In the genomic region with DNA sequence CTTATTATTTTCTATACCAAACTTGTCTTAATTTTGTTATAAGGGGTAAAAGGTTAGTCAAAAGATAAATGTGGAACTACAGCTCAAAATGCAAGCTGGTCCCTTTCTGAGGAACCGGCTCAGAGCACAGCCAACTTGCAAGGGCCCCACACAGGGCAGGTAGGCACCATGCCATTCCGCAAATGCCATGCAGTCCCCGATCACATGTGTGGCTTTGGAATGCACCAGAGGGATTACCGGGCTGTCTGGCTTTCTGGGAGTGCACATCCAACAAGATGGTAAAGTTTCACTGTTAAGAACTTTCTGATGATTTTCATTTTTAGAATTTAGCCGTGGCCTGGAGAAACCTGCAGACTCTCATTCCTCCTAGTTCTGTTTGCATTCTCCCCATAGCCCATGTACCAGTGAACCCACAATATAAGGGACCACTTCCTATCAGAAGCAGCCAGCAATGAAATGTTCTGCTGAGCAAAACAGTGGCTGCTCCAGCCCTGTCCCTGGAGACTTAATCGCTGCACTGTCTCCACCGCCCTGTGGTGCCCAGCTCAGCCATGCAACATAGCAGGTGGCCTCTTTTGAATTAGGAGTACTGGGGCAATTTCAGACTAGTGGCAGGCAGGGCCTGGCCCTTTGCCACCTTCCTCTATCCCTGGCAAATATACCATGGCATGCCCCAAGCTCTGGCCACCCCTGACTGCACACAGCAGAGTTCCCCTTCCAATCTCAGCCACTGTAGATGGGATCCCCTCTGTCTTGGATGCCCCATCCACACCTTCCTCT, we compare ENCODE assay signal across 12 cellular contexts. TPM values are rescaled to one million over a fixed set of nuclear protein-coding genes. Genes with fewer than 3 reads are reported as not detected.
DNase-seq lines count a peak whose midpoint lies in the region; ATAC-seq, FAIRE-seq and TF ChIP-seq lines count a peak whose summit lies in the region.
"Had no signal": no experiment of that assay in that cellular context is flagged by ENCODE, and none has a peak within 500 bp of the region (broad histone marks: within the 10 kb centered on the region; RNA-seq: fewer than 3 reads in every experiment).

No MANE protein-coding gene starts in this region.

- H3K27ac Mint-ChIP-seq in WTC11 = no peak overlapping the region
- no peak overlapping the region for H3K27ac Mint-ChIP-seq in activated T-helper 2 cell treated with anti-CD3 and anti-CD28 coated beads, Interferon-gamma antibody, Interleukin-2, Interleukin-4, amounts not matched to agents 10 μg/mL and 5 μg/mL and 100 μg/mL, durations not matched to agents 14 hours and 24 hours and 36 hours
- H3K27ac Mint-ChIP-seq: activated CD8-positive, alpha-beta memory T cell treated with anti-CD3 and anti-CD28 coated beads, Interleukin-2, amount 10 ng/mL, durations not matched to agents 7 days and 5 days had no signal

- peaks cover 99% of the 10 kb centered on the region for H3K79me2 ChIP-seq in HepG2 (ENCODE audit: insufficient read depth, low read length)

- H3K4me1 Mint-ChIP-seq in WTC11 = peaks cover 56% of the 10 kb centered on the region
- H3K4me1 Mint-ChIP-seq in activated T-helper 2 cell treated with anti-CD3 and anti-CD28 coated beads, Interferon-gamma antibody, Interleukin-2, Interleukin-4, amounts not matched to agents 10 μg/mL and 5 μg/mL and 100 μg/mL, durations not matched to agents 14 hours and 24 hours and 36 hours (ENCODE audit: low read depth) = peaks cover 2% of the 10 kb centered on the region

- DNase-seq in DMS 273 (lab: John Stamatoyannopoulos, UW; ENCODE audit: unreplicated experiment) = peak; percentile 46
- DNase-seq in DMS 273 treated with DMSO at 0.1 percent for 48 hours (lab: John Stamatoyannopoulos, UW) = no peak
- DNase-seq in WTC11 (ENCODE audit: low spot score) = no peak
- no peak for DNase-seq in HepG2 (ENCODE audit: low spot score)
- DNase-seq in activated naive CD4-positive, alpha-beta T cell treated with Interleukin-2 at 50 U/mL for 16 hours = no peak
- no peak for DNase-seq in NCI-H748 treated with DMSO at 0.1 percent for 48 hours (lab: John Stamatoyannopoulos, UW)
- no peak for DNase-seq in activated T-helper 2 cell treated with anti-CD3 and anti-CD28 coated beads, Interferon-gamma antibody, Interleukin-2, Interleukin-4, amounts not matched to agents 10 μg/mL and 5 μg/mL and 100 μg/mL, durations not matched to agents 14 hours and 24 hours and 36 hours (ENCODE audit: low spot score)
- DNase-seq: activated CD8-positive, alpha-beta memory T cell treated with anti-CD3 and anti-CD28 coated beads, Interleukin-2, amount 10 ng/mL, durations not matched to agents 7 days and 5 days; occipital lobe had no signal

- no peak for TF ChIP-seq EP300 in HepG2 (IDR thresholded peaks at IDR 0.05; ENCODE audit: low read depth in 2 of 2, low read length in 2 of 2)
- TF ChIP-seq EP300 in HepG2 (CRISPR knock-in tag; IDR thresholded peaks at IDR 0.05; ENCODE audit: borderline replicate concordance) = no peak

- FAIRE-seq in HepG2 (lab: Jason Lieb, UNC) = no peak

- no peak overlapping the region for H3K27ac ChIP-seq in HepG2 (ENCODE audit: extremely low read length, insufficient read depth, low read length)
- peak overlapping the region; percentile 26 for H3K27ac ChIP-seq in thymus (ENCODE audit: low read depth)
- H3K27ac ChIP-seq: 22Rv1, cardiac muscle cell had no signal

- no peaks in the 10 kb centered on the region; the same call in 1 of the 2 replicates for H3K27me3 Mint-ChIP-seq in WTC11 (ENCODE audit: low read depth)
- no peaks in the 10 kb centered on the region for H3K27me3 Mint-ChIP-seq in activated T-helper 2 cell treated with anti-CD3 and anti-CD28 coated beads, Interferon-gamma antibody, Interleukin-2, Interleukin-4, amounts not matched to agents 10 μg/mL and 5 μg/mL and 100 μg/mL, durations not matched to agents 14 hours and 24 hours and 36 hours (ENCODE audit: low read depth)
- H3K27me3 Mint-ChIP-seq: activated CD8-positive, alpha-beta memory T cell treated with anti-CD3 and anti-CD28 coated beads, Interleukin-2, amount 10 ng/mL, durations not matched to agents 7 days and 5 days had no signal

- H3K36me3 ChIP-seq in HepG2 (replicated peaks in 1 of 2; ENCODE audit: control insufficient read depth in 1 of 2, insufficient read depth in 2 of 2, low read length in 2 of 2) = peaks cover 5 to 39% of the 10 kb centered on the region in 2 experiments
- no peaks in the 10 kb centered on the region for H3K36me3 ChIP-seq in thymus (ENCODE audit: control insufficient read depth, insufficient read depth)
- H3K36me3 ChIP-seq: cardiac muscle cell had no signal

- H3K4me3 Mint-ChIP-seq in WTC11 = no peak overlapping the region
- H3K4me3 Mint-ChIP-seq in activated T-helper 2 cell treated with anti-CD3 and anti-CD28 coated beads, Interferon-gamma antibody, Interleukin-2, Interleukin-4, amounts not matched to agents 10 μg/mL and 5 μg/mL and 100 μg/mL, durations not matched to agents 14 hours and 24 hours and 36 hours (ENCODE audit: low read depth) = no peak overlapping the region
- H3K4me3 Mint-ChIP-seq: activated CD8-positive, alpha-beta memory T cell treated with anti-CD3 and anti-CD28 coated beads, Interleukin-2, amount 10 ng/mL, durations not matched to agents 7 days and 5 days had no signal

- H3K27me3 ChIP-seq in HepG2 (ENCODE audit: control insufficient read depth in 1 of 2, insufficient read depth in 2 of 2, low read length in 2 of 2) (no peaks in the 10 kb centered on the region), thymus (ENCODE audit: control insufficient read depth, insufficient read depth) (no peaks in the 10 kb centered on the region)
- H3K27me3 ChIP-seq: cardiac muscle cell had no signal

- in situ Hi-C loops in HepG2 (cut with HindIII; ENCODE audit: extremely low pct_ligation_motif_present, low pct_unique_long_range_greater_than_20kb) = no loop called here

- POLR2A ChIA-PET in WTC11 (lab: Charles Lee) = no interaction called here
- POLR2A ChIA-PET in HepG2 (lab: Yijun Ruan, JAX) = interaction anchor here (1.6 kb wide), 1 partner anchor 9 kb away, joined by 3 read pairs; no protein-coding TSS in a partner anchor

- no peak for TF ChIP-seq POLR2A in HepG2 (IDR thresholded peaks at IDR 0.05; ENCODE audit: insufficient read depth in 1 of 2, low read depth in 2 of 2, low read length in 2 of 2)

- intact Hi-C loops in HepG2 (cut with micrococcal nuclease; ENCODE audit: unreplicated experiment) = no loop called here
- intact Hi-C loops in activated T-helper 2 cell treated with anti-CD3 and anti-CD28 coated beads, Interferon-gamma antibody, Interleukin-2, Interleukin-4, amounts not matched to agents 10 μg/mL and 5 μg/mL and 100 μg/mL, durations not matched to agents 14 hours and 24 hours and 36 hours (cut with micrococcal nuclease) = no loop called here

- TF ChIP-seq CTCF in WTC11 (IDR thresholded peaks at IDR 0.05) = no peak
- TF ChIP-seq CTCF in HepG2 (CRISPR knock-in tag; IDR thresholded peaks at IDR 0.05) = no peak

- 85% methylated on average over 5 of the region's 7 CpGs for WGBS in HepG2 (ENCODE audit: low lambda C conversion rate)
- 93% methylated on average over 7 of the region's 7 CpGs for WGBS in thymus

- no peaks in the 10 kb centered on the region for H3K36me3 Mint-ChIP-seq in WTC11
- no peaks in the 10 kb centered on the region for H3K36me3 Mint-ChIP-seq in activated T-helper 2 cell treated with anti-CD3 and anti-CD28 coated beads, Interferon-gamma antibody, Interleukin-2, Interleukin-4, amounts not matched to agents 10 μg/mL and 5 μg/mL and 100 μg/mL, durations not matched to agents 14 hours and 24 hours and 36 hours (ENCODE audit: low read depth)
- H3K36me3 Mint-ChIP-seq: activated CD8-positive, alpha-beta memory T cell treated with anti-CD3 and anti-CD28 coated beads, Interleukin-2, amount 10 ng/mL, durations not matched to agents 7 days and 5 days had no signal

- peak overlapping the region; percentile 48 for H3K4me2 ChIP-seq in HepG2 (ENCODE audit: low read depth, low read length)

- H4K20me1 ChIP-seq in HepG2 (ENCODE audit: insufficient read depth, low read length) = peaks cover 19% of the 10 kb centered on the region

- H3K9me3 Mint-ChIP-seq in WTC11 = no peaks in the 10 kb centered on the region
- no peaks in the 10 kb centered on the region for H3K9me3 Mint-ChIP-seq in activated T-helper 2 cell treated with anti-CD3 and anti-CD28 coated beads, Interferon-gamma antibody, Interleukin-2, Interleukin-4, amounts not matched to agents 10 μg/mL and 5 μg/mL and 100 μg/mL, durations not matched to agents 14 hours and 24 hours and 36 hours

- BruUV-seq in HepG2 (replicated peaks; lab: Mats Ljungman, UMichigan) = no TSS peak

- H2AFZ ChIP-seq in HepG2 (ENCODE audit: low read length) = no peak overlapping the region

- CTCF ChIA-PET in WTC11 (lab: Charles Lee) = interaction anchor here (0.6 to 2.3 kb wide), 4 partner anchors 9 to 95 kb away, joined by 3 to 5 read pairs (median 4); no protein-coding TSS in a partner anchor
- CTCF ChIA-PET in HepG2 (lab: Yijun Ruan, JAX; ENCODE audit: low intra/inter-chr PET ratio, low total read pairs) = no interaction called here

- H3K4me3 ChIP-seq in HepG2 (replicated peaks in 1 of 3; ENCODE audit: insufficient read depth in 1 of 3, low read depth in 2 of 3, low read length in 3 of 3) = peak overlapping the region in 1 of 3 experiments; percentile 39; a peak in 1 of 6 replicates
- H3K4me3 ChIP-seq in thymus (ENCODE audit: low read length) = no peak overlapping the region
- H3K4me3 ChIP-seq: cardiac muscle cell had no signal

- no peak for TF ChIP-seq RAD21 in HepG2 (CRISPR knock-in tag; IDR thresholded peaks at IDR 0.05)

- peak; percentile 68 for ATAC-seq in WTC11
- no peak for ATAC-seq in HepG2
- ATAC-seq: activated CD8-positive, alpha-beta memory T cell treated with anti-CD3 and anti-CD28 coated beads, Interleukin-2, amount 10 ng/mL, durations not matched to agents 7 days and 5 days had no signal

- peak overlapping the region; percentile 40 for H3K9ac ChIP-seq in HepG2 (ENCODE audit: insufficient read depth, low read depth, low read length)

- H3K4me1 ChIP-seq in HepG2 (ENCODE audit: insufficient read depth, low read length) (peaks cover 100% of the 10 kb centered on the region), thymus (ENCODE audit: control insufficient read depth, insufficient read depth, low read length) (no peaks in the 10 kb centered on the region)

- H3K9me3 ChIP-seq in HepG2 (ENCODE audit: low read length) (no peaks in the 10 kb centered on the region), thymus (ENCODE audit: control insufficient read depth) (no peaks in the 10 kb centered on the region)

RNA-seq across cellular contexts. Expression of gene SHB, which starts 11.4 kb away (rescaled TPM):
- total RNA-seq in WTC11 (2021) (9.5 to 12.2 TPM (median 10.6 TPM) in 3 replicates), HepG2 (2016; rRNA removed; fragmentation: Illumina TruSeq; extraction: Trizol) (14.7 and 19.4 TPM in 2 replicates)
- 7.3 and 8.2 TPM in 2 replicates for total RNA-seq in HepG2 (2016; cell fraction: cytosol; rRNA removed; fragmentation: Illumina TruSeq; extraction: Trizol; ENCODE audit: low read depth)
- total RNA-seq in HepG2 (2016; cell fraction: insoluble cytoplasmic fraction; rRNA removed; fragmentation: Illumina TruSeq; extraction: Trizol) = 12.9 and 18.0 TPM in 2 replicates
- total RNA-seq in HepG2 (2016; cell fraction: membrane; rRNA removed; fragmentation: Illumina TruSeq; extraction: Trizol) = 16.0 and 20.4 TPM in 2 replicates
- 12.0 and 14.5 TPM in 2 replicates for total RNA-seq in HepG2 (2016; cell fraction: nucleus; rRNA removed; fragmentation: Illumina TruSeq; extraction: Trizol)
- polyA plus RNA-seq in HepG2 (2011; rRNA removed) (20.7 and 25.3 TPM in 2 replicates), thymus (5.5 TPM)
- polyA plus RNA-seq in HepG2 (2011; cell fraction: cytosol; rRNA removed) = 19.8 and 24.1 TPM in 2 replicates
- 26.3 and 29.8 TPM in 2 replicates for polyA plus RNA-seq in HepG2 (2011; cell fraction: nucleus; rRNA removed)
- polyA plus RNA-seq in HepG2 (2012) = 16.2 and 22.8 TPM in 2 replicates
- polyA plus RNA-seq in HepG2 (2016; cell fraction: cytosol; fragmentation: Illumina TruSeq; extraction: Trizol; ENCODE audit: low read depth) = 9.0 and 11.2 TPM in 2 replicates
- 21.3 and 23.2 TPM in 2 replicates for polyA plus RNA-seq in HepG2 (2016; cell fraction: insoluble cytoplasmic fraction; fragmentation: Illumina TruSeq; extraction: Trizol; ENCODE audit: low read depth)
- polyA plus RNA-seq in HepG2 (2016; cell fraction: membrane; fragmentation: Illumina TruSeq; extraction: Trizol; ENCODE audit: low read depth) = 18.0 and 21.9 TPM in 2 replicates
- polyA plus RNA-seq in HepG2 (2016; cell fraction: nucleus; fragmentation: Illumina TruSeq; extraction: Trizol; ENCODE audit: insufficient read depth, low read depth) = 17.6 and 17.8 TPM in 2 replicates
- 8.6 and 37.7 TPM in 2 replicates for polyA minus RNA-seq in HepG2 (2011; rRNA and poly(A)+ RNA removed; ENCODE audit: low replicate concordance)
- 28.1 and 28.8 TPM in 2 replicates for polyA minus RNA-seq in HepG2 (2011; cell fraction: cytosol; rRNA and poly(A)+ RNA removed)
- polyA minus RNA-seq in HepG2 (2011; cell fraction: nucleus; rRNA and poly(A)+ RNA removed) = 42.1 and 49.2 TPM in 2 replicates
- total RNA-seq in activated T-helper 2 cell treated with anti-CD3 and anti-CD28 coated beads, Interferon-gamma antibody, Interleukin-2, Interleukin-4, amounts not matched to agents 10 μg/mL and 5 μg/mL and 100 μg/mL, durations not matched to agents 14 hours and 24 hours and 36 hours = 1.7 and 1.9 TPM in 2 replicates
